In genomic region chr11:12174145-12175143, GRCh38 we compare ENCODE assay signal across 9 cellular contexts.
DNase-seq lines count a peak whose midpoint lies in the region; ATAC-seq and TF ChIP-seq lines count a peak whose summit lies in the region.
"Had no signal": no experiment of that assay in that cellular context is flagged by ENCODE, and none has a peak within 500 bp of the region (broad histone marks: within the 10 kb centered on the region; RNA-seq: fewer than 3 reads in every experiment).

No MANE protein-coding gene starts in this region.

- no peaks in the 10 kb centered on the region for H3K36me3 Mint-ChIP-seq in T-helper 17 cell (ENCODE audit: low read depth)
- H3K36me3 Mint-ChIP-seq in natural killer cell: no peaks in the 10 kb centered on the region

- WGBS in prostate gland: 87% methylated on average over 4 of the region's 4 CpGs

- H3K27me3 ChIP-seq in prostate gland (replicated peaks; ENCODE audit: insufficient read depth): no peaks in the 10 kb centered on the region

- H3K9me3 Mint-ChIP-seq in natural killer cell: no peaks in the 10 kb centered on the region
- H3K9me3 Mint-ChIP-seq: neural crest cell had no signal

- intact Hi-C loops in natural killer cell (cut with micrococcal nuclease) (no loop called here), prostate gland (cut with DNase I) (no loop called here)

- H3K27ac Mint-ChIP-seq in T-helper 17 cell (peak overlapping the region; percentile 78), natural killer cell (peak overlapping the region; percentile 9 to 41)

- H3K36me3 ChIP-seq in prostate gland: no peaks in the 10 kb centered on the region

- H3K4me3 Mint-ChIP-seq in T-helper 17 cell (no peak overlapping the region), natural killer cell (no peak overlapping the region)
- H3K4me3 Mint-ChIP-seq: neural crest cell had no signal

- H3K4me1 Mint-ChIP-seq in T-helper 17 cell: peaks cover 32% of the 10 kb centered on the region
- peaks cover 15 to 32% of the 10 kb centered on the region in 2 donors for H3K4me1 Mint-ChIP-seq in natural killer cell
- H3K4me1 Mint-ChIP-seq: neural crest cell had no signal

- H3K4me1 ChIP-seq in prostate gland (replicated peaks): no peaks in the 10 kb centered on the region

- H3K9me3 ChIP-seq in T-helper 17 cell (ENCODE audit: control insufficient read depth, low read length, poor library complexity, severe bottlenecking): no peaks in the 10 kb centered on the region
- no peaks in the 10 kb centered on the region for H3K9me3 ChIP-seq in prostate gland

- TF ChIP-seq CTCF in natural killer cell (IDR thresholded peaks at IDR 0.05): no peak
- no peak for TF ChIP-seq CTCF in prostate gland (IDR thresholded peaks at IDR 0.05)

- no peaks in the 10 kb centered on the region for H3K27me3 Mint-ChIP-seq in T-helper 17 cell
- H3K27me3 Mint-ChIP-seq in natural killer cell (ENCODE audit: low read depth in 2 of 2): no peaks in the 10 kb centered on the region

- TF ChIP-seq POLR2A in prostate gland (IDR thresholded peaks at IDR 0.05): no peak

- no peak overlapping the region for H3K4me3 ChIP-seq in prostate gland

- peak; percentile 77 for ATAC-seq in HG03108 (IDR thresholded peaks at IDR 0.05; ENCODE audit: unreplicated experiment)
- no peak for ATAC-seq in T-helper 17 cell
- ATAC-seq in natural killer cell: peak in 2 of 3 donors; percentile 32 to 47

- H3K27ac ChIP-seq in prostate gland: no peak overlapping the region

- DNase-seq in activated naive CD4-positive, alpha-beta T cell treated with Interleukin-2 at 50 U/mL for 16 hours: peak; percentile 38
- DNase-seq in activated naive CD4-positive, alpha-beta T cell (lab: John Stamatoyannopoulos, UW): no peak
- no peak for DNase-seq in T-helper 17 cell
- no peak for DNase-seq in natural killer cell
- no peak for DNase-seq in putamen (ENCODE audit: low spot score)
- DNase-seq in Ammon's horn (ENCODE audit: low spot score): no peak
- DNase-seq in prostate gland (ENCODE audit: low spot score): no peak
